Comparison of ENCODE assay signal across 28 cellular contexts in genomic region chr7:152579070-152579469, GRCh38.
"Had no signal": no experiment of that assay in that cellular context is flagged by ENCODE, and none has a peak within 500 bp of the region (broad histone marks: within the 10 kb centered on the region; RNA-seq: fewer than 3 reads in every experiment).

No MANE protein-coding gene starts in this region.

- H3K27ac Mint-ChIP-seq: naive thymus-derived CD8-positive, alpha-beta T cell; nephron progenitor cell; stimulated activated effector memory CD8-positive, alpha-beta T cell treated with anti-CD3 and anti-CD28 coated beads, Interleukin-12 subunit alpha, Interleukin-12 subunit beta, amount 100 ng/mL, for 72 hours had no signal

- H3K4me3 Mint-ChIP-seq: naive thymus-derived CD8-positive, alpha-beta T cell; nephron progenitor cell; stimulated activated effector memory CD8-positive, alpha-beta T cell treated with anti-CD3 and anti-CD28 coated beads, Interleukin-12 subunit alpha, Interleukin-12 subunit beta, amount 100 ng/mL, for 72 hours had no signal

- FAIRE-seq: endometrium, islet of Langerhans had no signal

- H3K9me3 ChIP-seq: esophagus squamous epithelium, gastroesophageal sphincter, lower lobe of right lung, ovary, stomach, thyroid gland, vagina had no signal

- H3K4me1 ChIP-seq: esophagus squamous epithelium, gastroesophageal sphincter, heart left ventricle, left ventricle myocardium inferior, lower lobe of right lung, stomach, thyroid gland had no signal

- ATAC-seq: gastroesophageal sphincter; heart left ventricle; left colon; lower lobe of right lung; naive thymus-derived CD8-positive, alpha-beta T cell; sciatic nerve; stimulated activated effector memory CD8-positive, alpha-beta T cell treated with anti-CD3 and anti-CD28 coated beads, Interleukin-12 subunit alpha, Interleukin-12 subunit beta, amount 100 ng/mL, for 72 hours had no signal

- H3K27me3 Mint-ChIP-seq: naive thymus-derived CD8-positive, alpha-beta T cell had no signal

- H3K4me3 ChIP-seq: coronary artery, esophagus squamous epithelium, gastroesophageal sphincter, heart left ventricle, hepatocyte, left ventricle myocardium inferior, lower lobe of right lung, ovary, smooth muscle cell, stomach, thyroid gland, vagina had no signal

- H3K36me3 Mint-ChIP-seq: naive thymus-derived CD8-positive, alpha-beta T cell; stimulated activated effector memory CD8-positive, alpha-beta T cell treated with anti-CD3 and anti-CD28 coated beads, Interleukin-12 subunit alpha, Interleukin-12 subunit beta, amount 100 ng/mL, for 72 hours had no signal

- H3K4me1 Mint-ChIP-seq: naive thymus-derived CD8-positive, alpha-beta T cell; stimulated activated effector memory CD8-positive, alpha-beta T cell treated with anti-CD3 and anti-CD28 coated beads, Interleukin-12 subunit alpha, Interleukin-12 subunit beta, amount 100 ng/mL, for 72 hours had no signal

- DNase-seq: dermis blood vessel endothelial cell; effector memory CD4-positive, alpha-beta T cell; erythroblast; esophagus squamous epithelium; heart left ventricle; kidney glomerular epithelial cell; left colon; left ventricle myocardium inferior; lower lobe of right lung; naive thymus-derived CD8-positive, alpha-beta T cell; nephron progenitor cell; occipital lobe; ovary; stimulated activated CD4-positive, alpha-beta T cell treated with anti-CD3 and anti-CD28 coated beads, Interleukin-2, amount 100 ng/mL, for 24 hours; stimulated activated CD4-positive, alpha-beta T cell treated with anti-CD3 and anti-CD28 coated beads, Interleukin-4, amount 100 ng/mL, for 24 hours; stimulated activated naive CD4-positive, alpha-beta T cell treated with Interleukin-2 at 50 U/mL for 16 hours; stomach; thyroid gland; trophoblast cell had no signal

- H3K9me3 Mint-ChIP-seq: naive thymus-derived CD8-positive, alpha-beta T cell; stimulated activated effector memory CD8-positive, alpha-beta T cell treated with anti-CD3 and anti-CD28 coated beads, Interleukin-12 subunit alpha, Interleukin-12 subunit beta, amount 100 ng/mL, for 72 hours had no signal

- H3K27ac ChIP-seq: coronary artery, esophagus squamous epithelium, gastroesophageal sphincter, heart left ventricle, hepatocyte, left ventricle myocardium inferior, lower lobe of right lung, ovary, stomach, thyroid gland, vagina had no signal

- H3K27me3 ChIP-seq: heart left ventricle, hepatocyte, ovary, thyroid gland, vagina had no signal

- H3K36me3 ChIP-seq: esophagus squamous epithelium, gastroesophageal sphincter, heart left ventricle, left ventricle myocardium inferior, lower lobe of right lung, ovary, stomach, thyroid gland, vagina had no signal
